ENCODE assay signal across 8 cellular contexts in genomic region chr3:24185738-24186384, GRCh38.
DNase-seq lines count a peak whose midpoint lies in the region; ATAC-seq and TF ChIP-seq lines count a peak whose summit lies in the region.

No MANE protein-coding gene starts in this region.

- no peaks in the 10 kb centered on the region for H3K4me1 ChIP-seq in cardiac muscle cell (ENCODE audit: low read depth)

- H3K36me3 ChIP-seq in cardiac muscle cell, result no peaks in the 10 kb centered on the region

- H3K27ac ChIP-seq in C4-2B (no peak overlapping the region; the same call in 1 of the 2 replicates), cardiac muscle cell (no peak overlapping the region)

- ATAC-seq in GM18508 (IDR thresholded peaks at IDR 0.05; ENCODE audit: insufficient read depth, unreplicated experiment) (peak; percentile 84), HG02943 (IDR thresholded peaks at IDR 0.05; ENCODE audit: low read depth, unreplicated experiment) (peak; percentile 80)

- DNase-seq in NCI-H146 treated with DMSO at 0.1 percent for 48 hours (lab: John Stamatoyannopoulos, UW; ENCODE audit: unreplicated experiment), result peak; percentile 61
- peak; percentile 2 for DNase-seq in activated naive CD4-positive, alpha-beta T cell treated with Interleukin-2 at 50 U/mL for 16 hours
- DNase-seq in cardiac muscle cell (ENCODE audit: low read depth in 1 of 2, low spot score in 1 of 2), result peak; percentile 66 to 83
- DNase-seq in pulmonary artery endothelial cell (ENCODE audit: low read depth, low spot score), result peak; percentile 22
- no peak for DNase-seq in cortex of kidney (lab: John Stamatoyannopoulos, UW)

- no peaks in the 10 kb centered on the region for H3K9me3 ChIP-seq in cardiac muscle cell (ENCODE audit: low read depth)

- H3K27me3 ChIP-seq in cardiac muscle cell, result no peaks in the 10 kb centered on the region

- TF ChIP-seq CTCF in C4-2B (conservative IDR thresholded peaks at IDR 0.05) (peak; percentile 62), cardiac muscle cell (IDR thresholded peaks at IDR 0.05; ENCODE audit: low read depth, low read length) (peak; percentile 79)

- H3K4me3 ChIP-seq in cardiac muscle cell, result no peak overlapping the region
